In the genomic region with DNA sequence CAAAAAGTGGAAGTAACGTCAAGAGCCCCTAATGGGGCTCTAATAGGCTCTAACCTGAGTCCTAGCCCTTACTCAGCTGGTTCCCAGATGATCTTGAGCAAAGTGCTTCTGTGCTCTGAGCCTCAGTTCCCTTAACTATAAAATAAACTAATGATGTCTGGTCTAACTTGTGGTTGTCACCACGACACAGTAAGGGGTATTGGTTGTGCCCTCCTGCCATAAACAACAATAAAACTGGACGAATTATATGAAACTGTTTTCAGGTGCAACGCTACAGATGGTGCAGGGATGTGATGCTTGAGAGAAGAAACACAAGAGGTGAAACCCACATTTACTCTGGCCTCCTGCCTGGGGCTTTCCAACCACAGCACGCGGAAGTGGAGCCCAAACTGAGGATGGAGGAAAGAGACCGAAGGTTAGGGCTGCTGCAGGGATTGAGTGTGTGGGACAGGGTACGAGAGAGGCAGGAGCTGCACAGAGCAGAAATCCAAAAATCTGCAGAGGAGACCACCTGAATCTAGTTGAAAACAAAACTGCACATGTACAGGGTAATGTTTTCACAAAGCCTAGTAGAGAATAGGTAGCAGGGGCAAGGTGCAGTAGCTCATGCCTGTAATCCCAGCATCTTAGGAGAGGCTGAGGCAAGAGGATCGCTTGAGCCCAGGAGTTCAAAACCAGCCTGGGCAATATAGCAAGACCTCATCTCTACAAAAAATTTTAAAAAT, we compare ENCODE assay signal across 8 cellular contexts. TPM values are rescaled to one million over a fixed set of nuclear protein-coding genes. Genes with fewer than 3 reads are reported as not detected.
DNase-seq lines count a peak whose midpoint lies in the region; ATAC-seq and TF ChIP-seq lines count a peak whose summit lies in the region.

No MANE protein-coding gene starts in this region.

- TF ChIP-seq CTCF in Calu3 (IDR thresholded peaks at IDR 0.05; ENCODE audit: unreplicated experiment): no peak

- no peaks in the 10 kb centered on the region for H3K4me1 ChIP-seq in SJCRH30

- no peak overlapping the region for H3K4me3 ChIP-seq in SJCRH30

- no TSS peak for BruUV-seq in Calu3 (replicated peaks; lab: Mats Ljungman, UMichigan)

- no peaks in the 10 kb centered on the region for H3K9me3 ChIP-seq in SJCRH30 (replicated peaks)

- H3K27me3 Mint-ChIP-seq in Calu3 (ENCODE audit: unreplicated experiment): no peaks in the 10 kb centered on the region

- intact Hi-C loops in Calu3 (cut with micrococcal nuclease; ENCODE audit: unreplicated experiment): no loop called here

- ATAC-seq in GM19452 (IDR thresholded peaks at IDR 0.05; ENCODE audit: unreplicated experiment) (peak; percentile 94), HG03354 (IDR thresholded peaks at IDR 0.05; ENCODE audit: poor library complexity, severe bottlenecking, unreplicated experiment) (peak; percentile 93)
- ATAC-seq in activated naive CD4-positive, alpha-beta T cell treated with anti-CD3 and anti-CD28 coated beads, Interleukin-2, amount 50 U/mL, for 72 hours: peak; percentile 52 to 73

- CTCF ChIA-PET in Calu3 (lab: Charles Lee): no interaction called here

- peaks cover 4% of the 10 kb centered on the region for H3K9me3 Mint-ChIP-seq in Calu3 (ENCODE audit: low read depth, unreplicated experiment)
- H3K9me3 Mint-ChIP-seq in activated naive CD4-positive, alpha-beta T cell treated with anti-CD3 and anti-CD28 coated beads, Interleukin-2, amount 50 U/mL, for 72 hours: peaks cover 8 to 28% of the 10 kb centered on the region in 2 donors

- H3K4me1 Mint-ChIP-seq in Calu3 (ENCODE audit: low read depth, unreplicated experiment): peaks cover 19% of the 10 kb centered on the region

- H3K4me3 Mint-ChIP-seq in Calu3 (ENCODE audit: low read depth, unreplicated experiment): no peak overlapping the region

- no peaks in the 10 kb centered on the region for H3K27me3 ChIP-seq in SJCRH30

- no peak overlapping the region for H3K27ac ChIP-seq in SJCRH30

- H3K36me3 Mint-ChIP-seq in Calu3 (ENCODE audit: insufficient read depth, unreplicated experiment): no peaks in the 10 kb centered on the region
- H3K36me3 Mint-ChIP-seq in activated naive CD4-positive, alpha-beta T cell treated with anti-CD3 and anti-CD28 coated beads, Interleukin-2, amount 50 U/mL, for 72 hours: peaks cover 24 to 49% of the 10 kb centered on the region in 2 donors

- peak; percentile 45 for DNase-seq in Calu3
- peak in 1 of 2 donors; percentile 20 for DNase-seq in activated naive CD4-positive, alpha-beta T cell treated with anti-CD3 and anti-CD28 coated beads, Interleukin-2, amount 50 U/mL, for 72 hours (ENCODE audit: low spot score in 2 of 2)
- no peak for DNase-seq in NCI-H1048 (lab: John Stamatoyannopoulos, UW)
- DNase-seq in GF-D8 (lab: John Stamatoyannopoulos, UW): no peak
- DNase-seq in SJCRH30: no peak
- no peak for DNase-seq in occipital lobe (lab: John Stamatoyannopoulos, UW)

- H3K36me3 ChIP-seq in SJCRH30: no peaks in the 10 kb centered on the region

- H3K27ac Mint-ChIP-seq in Calu3 (ENCODE audit: unreplicated experiment): peak overlapping the region; percentile 61
- H3K27ac Mint-ChIP-seq in activated naive CD4-positive, alpha-beta T cell treated with anti-CD3 and anti-CD28 coated beads, Interleukin-2, amount 50 U/mL, for 72 hours: peak overlapping the region; percentile 21 to 83

RNA-seq across cellular contexts. Expression of a gene that starts 45.6 kb away (rescaled TPM):
- total RNA-seq in Calu3 (2022): 5.5 and 8.7 TPM in 2 replicates
- total RNA-seq in activated naive CD4-positive, alpha-beta T cell treated with anti-CD3 and anti-CD28 coated beads, Interleukin-2, amount 50 U/mL, for 72 hours: 10 to 100 TPM in 1 of 2 donors, 1 to 10 TPM in 1; 2.2 to 15.7 TPM
- total RNA-seq in SJCRH30 (2014; rRNA removed; shearing (Covaris generic)): not detected in 2 replicates
- total RNA-seq in occipital lobe: not detected
